In genomic region chr15:90644946-90645725, GRCh38 we compare ENCODE assay signal across 16 cellular contexts.
A peak's percentile ranks its signal among the peaks of the same experiment; 100 is the strongest.
DNase-seq lines count a peak whose midpoint lies in the region; ATAC-seq lines count a peak whose summit lies in the region.
"Had no signal": no experiment of that assay in that cellular context is flagged by ENCODE, and none has a peak within 500 bp of the region (broad histone marks: within the 10 kb centered on the region; RNA-seq: fewer than 3 reads in every experiment).

No MANE protein-coding gene starts in this region.

- no peak overlapping the region for H3K4me3 Mint-ChIP-seq in activated CD4-positive, alpha-beta T cell treated with anti-CD3 and anti-CD28 coated beads, Interleukin-2, amount 10 ng/mL, durations not matched to agents 7 days and 5 days
- H3K4me3 Mint-ChIP-seq: activated B cell treated with CpG ODN at 0.5 μM for 24 hours had no signal

- CTCF ChIA-PET in activated CD4-positive, alpha-beta T cell treated with anti-CD3 and anti-CD28 coated beads, Interleukin-2, amount 10 ng/mL, durations not matched to agents 7 days and 5 days (lab: Charles Lee) = interaction anchor here (1.3 to 1.8 kb wide), 2 partner anchors 241 to 321 kb away, joined by 4 to 5 read pairs; no protein-coding TSS in a partner anchor

- peaks cover 0 to 6% of the 10 kb centered on the region in 2 donors for H3K4me1 ChIP-seq in neuronal stem cell (ENCODE audit: control insufficient read depth in 2 of 2, insufficient read depth in 1 of 2, low read depth in 1 of 2, low read length in 2 of 2)

- H3K4me3 ChIP-seq in neuronal stem cell (ENCODE audit: low read length in 2 of 2) = no peak overlapping the region
- H3K4me3 ChIP-seq: GM12878 had no signal

- no peak overlapping the region for H3K4ac ChIP-seq in neuronal stem cell (ENCODE audit: low read length)

- no peak overlapping the region for H4K91ac ChIP-seq in neuronal stem cell (ENCODE audit: low read depth, low read length, poor library complexity)

- no peak for DNase-seq in activated CD4-positive, alpha-beta T cell treated with anti-CD3 and anti-CD28 coated beads, Interleukin-2, amount 10 ng/mL, durations not matched to agents 7 days and 5 days
- no peak for DNase-seq in activated CD4-positive, alpha-beta T cell treated with anti-CD3 and anti-CD28 coated beads, Interleukin-2, amount 50 U/mL, for 4 hours
- DNase-seq in NCI-H69 (lab: John Stamatoyannopoulos, UW) (peak; percentile 78), cerebellum (ENCODE audit: low spot score) (peak; percentile 73), neuronal stem cell (ENCODE audit: low spot score) (no peak), NCI-H748 treated with DMSO at 0.1 percent for 48 hours (lab: John Stamatoyannopoulos, UW) (no peak)
- no peak for DNase-seq in stimulated activated naive CD4-positive, alpha-beta T cell treated with Interleukin-2 at 50 U/mL for 16 hours (lab: John Stamatoyannopoulos, UW)
- DNase-seq: ACHN; activated B cell treated with CpG ODN at 0.5 μM for 24 hours; NCI-H2029; NCI-H526 treated with DMSO at 0.1 percent for 48 hours; occipital lobe; stimulated activated CD4-positive, alpha-beta T cell treated with anti-CD3 and anti-CD28 coated beads, Interleukin-4, amount 100 ng/mL, for 1 hour; stimulated activated CD8-positive, alpha-beta memory T cell treated with anti-CD3 and anti-CD28 coated beads, Interleukin-4, amount 100 ng/mL, for 48 hours had no signal

- peaks cover 31% of the 10 kb centered on the region for H3K36me3 Mint-ChIP-seq in activated CD4-positive, alpha-beta T cell treated with anti-CD3 and anti-CD28 coated beads, Interleukin-2, amount 10 ng/mL, durations not matched to agents 7 days and 5 days (ENCODE audit: low read depth)

- H3K27ac ChIP-seq in neuronal stem cell (replicated peaks; ENCODE audit: low read length) = no peak overlapping the region

- no peaks in the 10 kb centered on the region for H3K27me3 ChIP-seq in neuronal stem cell (ENCODE audit: control insufficient read depth in 3 of 3, insufficient read depth in 3 of 3, low read depth in 1 of 3, low read length in 3 of 3)

- peak overlapping the region; percentile 35 for H2BK5ac ChIP-seq in neuronal stem cell (ENCODE audit: low read length)

- no peaks in the 10 kb centered on the region for H3K79me1 ChIP-seq in neuronal stem cell (ENCODE audit: low read depth, low read length)

- H3K4me1 Mint-ChIP-seq in activated CD4-positive, alpha-beta T cell treated with anti-CD3 and anti-CD28 coated beads, Interleukin-2, amount 10 ng/mL, durations not matched to agents 7 days and 5 days = peaks cover 30% of the 10 kb centered on the region

- H3K14ac ChIP-seq in neuronal stem cell (ENCODE audit: low read length) = no peak overlapping the region

- H2AK5ac ChIP-seq in neuronal stem cell (ENCODE audit: low read depth, low read length) = no peak overlapping the region

- no CpG with 5 or more reads among the region's 9 CpGs for WGBS in neuronal stem cell (ENCODE audit: extremely low coverage in 2 of 2, insufficient read length in 2 of 2, insufficient replicate concordance in 1 of 2), 2 donors

- H3K9me3 ChIP-seq in neuronal stem cell (replicated peaks in 1 of 2; ENCODE audit: control insufficient read depth in 2 of 2, insufficient read depth in 1 of 2, low read depth in 1 of 2, low read length in 2 of 2) = peaks cover 2 to 6% of the 10 kb centered on the region in 2 donors

- H3K18ac ChIP-seq in neuronal stem cell (ENCODE audit: low read length) = no peak overlapping the region

- H3K9ac ChIP-seq in neuronal stem cell (ENCODE audit: low read depth, low read length, poor library complexity) = no peak overlapping the region

- H2AFZ ChIP-seq in neuronal stem cell (ENCODE audit: low read length) = no peak overlapping the region

- peak overlapping the region; percentile 96 for H3K23ac ChIP-seq in neuronal stem cell (ENCODE audit: low read depth, low read length, poor library complexity)

- no peak for ATAC-seq in GM19328 (IDR thresholded peaks at IDR 0.05; ENCODE audit: unreplicated experiment)
- ATAC-seq: GM12878 had no signal

- peak overlapping the region; percentile 58 for H4K8ac ChIP-seq in neuronal stem cell (ENCODE audit: low read depth, low read length)

- H2BK15ac ChIP-seq in neuronal stem cell (ENCODE audit: low read length) = no peak overlapping the region

- no peaks in the 10 kb centered on the region for H3K27me3 Mint-ChIP-seq in activated CD4-positive, alpha-beta T cell treated with anti-CD3 and anti-CD28 coated beads, Interleukin-2, amount 10 ng/mL, durations not matched to agents 7 days and 5 days

- peaks cover 9 to 39% of the 10 kb centered on the region in 2 donors for H3K36me3 ChIP-seq in neuronal stem cell (replicated peaks in 1 of 2; ENCODE audit: control insufficient read depth in 2 of 2, insufficient read depth in 2 of 2, low read length in 2 of 2)

- H3K9me3 Mint-ChIP-seq in activated CD4-positive, alpha-beta T cell treated with anti-CD3 and anti-CD28 coated beads, Interleukin-2, amount 10 ng/mL, durations not matched to agents 7 days and 5 days = no peaks in the 10 kb centered on the region
- H3K9me3 Mint-ChIP-seq: activated B cell treated with CpG ODN at 0.5 μM for 24 hours had no signal

- H2BK12ac ChIP-seq in neuronal stem cell (ENCODE audit: low read length) = no peak overlapping the region

- POLR2A ChIA-PET in activated CD4-positive, alpha-beta T cell treated with anti-CD3 and anti-CD28 coated beads, Interleukin-2, amount 10 ng/mL, durations not matched to agents 7 days and 5 days (lab: Charles Lee) = no interaction called here

- peak overlapping the region; percentile 47 for H3K27ac Mint-ChIP-seq in activated CD4-positive, alpha-beta T cell treated with anti-CD3 and anti-CD28 coated beads, Interleukin-2, amount 10 ng/mL, durations not matched to agents 7 days and 5 days
- H3K27ac Mint-ChIP-seq: activated B cell treated with CpG ODN at 0.5 μM for 24 hours had no signal

- no peak overlapping the region for H3K4me2 ChIP-seq in neuronal stem cell (ENCODE audit: insufficient read depth, low read length, poor library complexity, severe bottlenecking)

- no peak overlapping the region for H2BK120ac ChIP-seq in neuronal stem cell (ENCODE audit: low read depth, low read length)

Comparison
In these comparisons a context has a peak if more than half of its experiments do, and no peak if none do; other contexts are left out.
1. DNase-seq: peak in NCI-H69 (single experiment) and cerebellum (single experiment); none in activated CD4-positive, alpha-beta T cell treated with anti-CD3 and anti-CD28 coated beads, Interleukin-2, amount 10 ng/mL, durations not matched to agents 7 days and 5 days (single experiment), activated CD4-positive, alpha-beta T cell treated with anti-CD3 and anti-CD28 coated beads, Interleukin-2, amount 50 U/mL, for 4 hours (0 of 2), neuronal stem cell (single experiment), stimulated activated naive CD4-positive, alpha-beta T cell treated with Interleukin-2 at 50 U/mL for 16 hours (single experiment) and NCI-H748 treated with DMSO at 0.1 percent for 48 hours (single experiment).